In the genomic region with DNA sequence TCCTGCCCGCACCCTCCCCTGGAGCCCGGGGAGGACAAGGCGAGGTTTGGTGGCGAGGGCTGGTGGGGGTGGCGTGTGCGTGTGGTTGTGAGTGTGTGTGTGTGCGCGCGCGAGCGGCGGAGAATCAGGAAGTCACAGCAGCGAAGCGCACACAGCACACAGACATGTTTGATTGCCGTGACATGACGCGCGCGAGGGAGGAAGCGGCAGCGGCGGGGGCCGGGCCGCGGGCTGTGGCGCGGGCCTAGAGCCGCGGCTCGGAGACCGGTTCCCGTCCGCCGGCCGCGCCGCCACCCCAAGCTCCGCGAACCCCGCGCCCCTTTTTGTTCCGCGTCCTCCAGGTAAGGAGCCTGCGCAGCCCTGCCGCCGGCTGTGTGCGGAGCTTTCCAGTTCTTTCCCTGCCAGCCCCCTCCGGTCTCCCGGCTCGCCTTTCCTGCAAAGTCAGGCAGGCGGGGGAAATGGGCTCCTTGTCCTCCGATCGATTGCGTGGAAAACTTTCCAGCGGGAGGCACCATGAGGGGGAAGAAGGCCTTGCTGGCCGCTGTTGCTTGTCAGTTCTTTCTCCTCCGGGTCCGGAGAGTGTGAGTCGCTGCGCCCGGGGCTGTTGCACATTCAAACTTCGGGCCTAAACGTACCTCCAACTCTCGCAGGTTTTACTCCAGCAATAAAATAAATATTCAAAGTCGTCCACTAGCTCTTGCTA, we compare ENCODE assay signal across 1 cellular context.
A peak's percentile ranks its signal among the peaks of the same experiment; 100 is the strongest.
TF ChIP-seq lines count a peak whose summit lies in the region.

No MANE protein-coding gene starts in this region.

TF ChIP-seq in IMR-90, 13 proteins besides CTCF, POLR2A, EP300 and RAD21 (continued from another document):
- TF ChIP-seq, protein P1, sequence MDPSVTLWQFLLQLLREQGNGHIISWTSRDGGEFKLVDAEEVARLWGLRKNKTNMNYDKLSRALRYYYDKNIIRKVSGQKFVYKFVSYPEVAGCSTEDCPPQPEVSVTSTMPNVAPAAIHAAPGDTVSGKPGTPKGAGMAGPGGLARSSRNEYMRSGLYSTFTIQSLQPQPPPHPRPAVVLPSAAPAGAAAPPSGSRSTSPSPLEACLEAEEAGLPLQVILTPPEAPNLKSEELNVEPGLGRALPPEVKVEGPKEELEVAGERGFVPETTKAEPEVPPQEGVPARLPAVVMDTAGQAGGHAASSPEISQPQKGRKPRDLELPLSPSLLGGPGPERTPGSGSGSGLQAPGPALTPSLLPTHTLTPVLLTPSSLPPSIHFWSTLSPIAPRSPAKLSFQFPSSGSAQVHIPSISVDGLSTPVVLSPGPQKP (IDR thresholded peaks at IDR 0.05; ENCODE audit: borderline replicate concordance, low read depth, low read length), result no peak
- TF ChIP-seq RCOR1 (IDR thresholded peaks at IDR 0.05; ENCODE audit: insufficient replicate concordance, low read length) (no peak), MXI1 (IDR thresholded peaks at IDR 0.05; ENCODE audit: borderline replicate concordance, low read depth, low read length) (peak; percentile 52; the same call in 1 of the 2 replicates), MAFK (IDR thresholded peaks at IDR 0.05; ENCODE audit: low read depth, low read length) (no peak), RFX5 (IDR thresholded peaks at IDR 0.05; ENCODE audit: low read depth, low read length) (no peak), SMC3 (IDR thresholded peaks at IDR 0.05; ENCODE audit: low read depth, low read length) (no peak), NFE2L2 (IDR thresholded peaks at IDR 0.05; ENCODE audit: low read depth, low read length) (no peak), BHLHE40 (IDR thresholded peaks at IDR 0.05; ENCODE audit: low read depth, low read length) (0 out of 2 replicates have a peak, but pooled peaks have one; percentile 17), MAZ (IDR thresholded peaks at IDR 0.05; ENCODE audit: borderline replicate concordance, low read depth, low read length) (peak; percentile 63; the same call in 1 of the 2 replicates)
- TF ChIP-seq, protein P2, sequence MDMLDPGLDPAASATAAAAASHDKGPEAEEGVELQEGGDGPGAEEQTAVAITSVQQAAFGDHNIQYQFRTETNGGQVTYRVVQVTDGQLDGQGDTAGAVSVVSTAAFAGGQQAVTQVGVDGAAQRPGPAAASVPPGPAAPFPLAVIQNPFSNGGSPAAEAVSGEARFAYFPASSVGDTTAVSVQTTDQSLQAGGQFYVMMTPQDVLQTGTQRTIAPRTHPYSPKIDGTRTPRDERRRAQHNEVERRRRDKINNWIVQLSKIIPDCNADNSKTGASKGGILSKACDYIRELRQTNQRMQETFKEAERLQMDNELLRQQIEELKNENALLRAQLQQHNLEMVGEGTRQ (IDR thresholded peaks at IDR 0.05; ENCODE audit: low read depth, low read length), result no peak
